In genomic region chr10:11881028-11881476, GRCh38 we compare ENCODE assay signal across 16 cellular contexts. TPM values are rescaled to one million over a fixed set of nuclear protein-coding genes. Genes with fewer than 3 reads are reported as not detected.
"Had no signal": no experiment of that assay in that cellular context is flagged by ENCODE, and none has a peak within 500 bp of the region (broad histone marks: within the 10 kb centered on the region; RNA-seq: fewer than 3 reads in every experiment).

No MANE protein-coding gene starts in this region.

- FAIRE-seq: endometrium, frontal cortex had no signal

- H3K4me3 Mint-ChIP-seq: activated CD4-positive, alpha-beta T cell treated with anti-CD3 and anti-CD28 coated beads, Interleukin-2, amount 10 ng/mL, durations not matched to agents 24 days and 14 days; activated naive CD4-positive, alpha-beta T cell treated with anti-CD3 and anti-CD28 coated beads, Interleukin-2, amount 10 ng/mL, durations not matched to agents 7 days and 5 days; activated T-helper 17 cell treated with anti-CD3 and anti-CD28 coated beads, Interleukin-2, amount 50 U/mL, for 72 hours; memory B cell; WTC11 had no signal

- DNase-seq: activated CD4-positive, alpha-beta T cell treated with anti-CD3 and anti-CD28 coated beads, Interleukin-2, amount 10 ng/mL, durations not matched to agents 24 days and 14 days; activated naive CD4-positive, alpha-beta T cell treated with anti-CD3 and anti-CD28 coated beads, Interleukin-2, amount 10 ng/mL, durations not matched to agents 7 days and 5 days; brain microvascular endothelial cell; stimulated activated naive CD4-positive, alpha-beta T cell; substantia nigra; transverse colon had no signal

- H3K9me3 ChIP-seq: heart left ventricle, left lung, transverse colon had no signal

- H3K27ac Mint-ChIP-seq: activated CD4-positive, alpha-beta T cell treated with anti-CD3 and anti-CD28 coated beads, Interleukin-2, amount 10 ng/mL, durations not matched to agents 24 days and 14 days; activated naive CD4-positive, alpha-beta T cell treated with anti-CD3 and anti-CD28 coated beads, Interleukin-2, amount 10 ng/mL, durations not matched to agents 7 days and 5 days; activated T-helper 17 cell treated with anti-CD3 and anti-CD28 coated beads, Interleukin-2, amount 50 U/mL, for 72 hours; memory B cell; natural killer cell treated with Interleukin-12 subunit alpha and Interleukin-12 subunit beta and Interleukin-15 and Interleukin-18, amount 100 ng/mL, for 72 hours had no signal

- H3K36me3 ChIP-seq: brain microvascular endothelial cell, heart left ventricle, left lung, transverse colon had no signal

- H3K27ac ChIP-seq: brain microvascular endothelial cell, heart left ventricle, left lung, transverse colon had no signal

- H3K4me3 ChIP-seq: heart left ventricle, left lung, transverse colon had no signal

- H3K27me3 Mint-ChIP-seq: activated T-helper 17 cell treated with anti-CD3 and anti-CD28 coated beads, Interleukin-2, amount 50 U/mL, for 72 hours had no signal

- ATAC-seq: activated T-helper 17 cell treated with anti-CD3 and anti-CD28 coated beads, Interleukin-2, amount 50 U/mL, for 72 hours; heart left ventricle; sciatic nerve had no signal

- H3K36me3 Mint-ChIP-seq: activated naive CD4-positive, alpha-beta T cell treated with anti-CD3 and anti-CD28 coated beads, Interleukin-2, amount 10 ng/mL, durations not matched to agents 7 days and 5 days; memory B cell; natural killer cell treated with Interleukin-12 subunit alpha and Interleukin-12 subunit beta and Interleukin-15 and Interleukin-18, amount 100 ng/mL, for 72 hours; WTC11 had no signal

- H3K9me3 Mint-ChIP-seq: activated CD4-positive, alpha-beta T cell treated with anti-CD3 and anti-CD28 coated beads, Interleukin-2, amount 10 ng/mL, durations not matched to agents 24 days and 14 days; activated naive CD4-positive, alpha-beta T cell treated with anti-CD3 and anti-CD28 coated beads, Interleukin-2, amount 10 ng/mL, durations not matched to agents 7 days and 5 days; activated T-helper 17 cell treated with anti-CD3 and anti-CD28 coated beads, Interleukin-2, amount 50 U/mL, for 72 hours; memory B cell; natural killer cell treated with Interleukin-12 subunit alpha and Interleukin-12 subunit beta and Interleukin-15 and Interleukin-18, amount 100 ng/mL, for 72 hours; WTC11 had no signal

RNA-seq across cellular contexts. Expression of gene PROSER2, which starts 57.9 kb away (rescaled TPM):
- total RNA-seq: T-helper 1 cell treated with Interleukin-12 subunit alpha and Interleukin-12 subunit beta and Interleukin-4 antibody, amounts not matched to agents 30 ng/mL and 1 ng/mL, for 36 hours had no signal
